Comparison of ENCODE assay signal across 16 cellular contexts in the genomic region with DNA sequence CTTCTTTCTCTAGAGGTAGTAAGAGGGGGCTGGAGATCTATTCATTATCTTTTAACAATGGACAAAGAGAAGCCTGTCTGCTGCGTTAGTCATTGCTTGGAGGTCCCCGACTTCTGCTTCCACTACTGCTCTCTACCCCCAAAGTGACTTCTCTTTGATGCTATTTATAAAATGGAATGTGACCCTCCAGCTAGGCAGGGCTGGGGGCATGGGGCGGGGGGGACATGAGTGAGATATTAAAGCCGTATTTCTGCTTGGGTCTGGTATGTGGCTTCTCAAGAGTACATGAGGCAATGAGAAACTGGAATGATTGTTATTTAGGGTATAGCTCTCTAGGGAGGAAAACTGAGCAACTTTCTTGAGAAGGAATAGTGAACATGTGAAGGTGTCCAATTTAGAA. TPM values are rescaled to one million over a fixed set of nuclear protein-coding genes. Genes with fewer than 3 reads are reported as not detected.
DNase-seq lines count a peak whose midpoint lies in the region; ATAC-seq and TF ChIP-seq lines count a peak whose summit lies in the region.
"Had no signal": no experiment of that assay in that cellular context is flagged by ENCODE, and none has a peak within 500 bp of the region (broad histone marks: within the 10 kb centered on the region; RNA-seq: fewer than 3 reads in every experiment).

No MANE protein-coding gene starts in this region.

- H3K36me3 ChIP-seq in Karpas-422 (ENCODE audit: insufficient read depth, low read length), result no peaks in the 10 kb centered on the region
- no peaks in the 10 kb centered on the region for H3K36me3 ChIP-seq in HAP-1 (replicated peaks)
- no peaks in the 10 kb centered on the region for H3K36me3 ChIP-seq in CD8-positive, alpha-beta T cell (ENCODE audit: insufficient read depth, low read length)
- H3K36me3 ChIP-seq: pancreas had no signal

- H3K9me3 Mint-ChIP-seq in CD8-positive, alpha-beta T cell, result no peaks in the 10 kb centered on the region
- H3K9me3 Mint-ChIP-seq: activated T-cell treated with anti-CD3 and anti-CD28 coated beads, Interleukin-2, amount 50 U/mL, for 24 hours; effector memory CD8-positive, alpha-beta T cell had no signal

- no peaks in the 10 kb centered on the region for H3K4me1 Mint-ChIP-seq in CD8-positive, alpha-beta T cell (ENCODE audit: low read depth)

- H4K20me1 ChIP-seq in Karpas-422 (ENCODE audit: insufficient read depth, low read depth, low read length), result no peaks in the 10 kb centered on the region

- no peak overlapping the region for H3K4me3 Mint-ChIP-seq in CD8-positive, alpha-beta T cell
- H3K4me3 Mint-ChIP-seq: activated T-cell treated with anti-CD3 and anti-CD28 coated beads, Interleukin-2, amount 50 U/mL, for 24 hours; effector memory CD8-positive, alpha-beta T cell had no signal

- no peaks in the 10 kb centered on the region for H3K79me2 ChIP-seq in Karpas-422 (ENCODE audit: low read length)

- TF ChIP-seq CTCF in AG04449 (IDR thresholded peaks at IDR 0.05; ENCODE audit: insufficient read depth, low read length, missing control alignments) (no peak), choroid plexus epithelial cell (conservative IDR thresholded peaks at IDR 0.05; ENCODE audit: low read depth, low read length) (no peak)
- no peak for TF ChIP-seq CTCF in CD8-positive, alpha-beta T cell (IDR thresholded peaks at IDR 0.05)

- no peak overlapping the region for H3K27ac Mint-ChIP-seq in CD8-positive, alpha-beta T cell
- H3K27ac Mint-ChIP-seq: activated T-cell treated with anti-CD3 and anti-CD28 coated beads, Interleukin-2, amount 50 U/mL, for 24 hours; effector memory CD8-positive, alpha-beta T cell had no signal

- H3K4me1 ChIP-seq in Karpas-422 (ENCODE audit: low read length), result no peaks in the 10 kb centered on the region
- no peaks in the 10 kb centered on the region for H3K4me1 ChIP-seq in HAP-1
- no peaks in the 10 kb centered on the region for H3K4me1 ChIP-seq in CD8-positive, alpha-beta T cell (ENCODE audit: insufficient read depth, low read length)
- H3K4me1 ChIP-seq: pancreas had no signal

- DNase-seq in AG04449 (ENCODE audit: low read depth, low spot score) (peak; percentile 47), M059J (ENCODE audit: low read depth) (peak; percentile 64), choroid plexus epithelial cell (ENCODE audit: low read depth) (peak; percentile 77), left kidney (ENCODE audit: low read depth, low spot score) (peak; percentile 47), Karpas-422 (no peak), HAP-1 (ENCODE audit: low spot score in 2 of 2) (no peak), cerebellar cortex (ENCODE audit: low spot score) (no peak)
- no peak for DNase-seq in CD8-positive, alpha-beta T cell
- DNase-seq: activated T-cell treated with anti-CD3 and anti-CD28 coated beads, Interleukin-2, amount 50 U/mL, for 24 hours; effector memory CD8-positive, alpha-beta T cell; NCI-H510A treated with DMSO at 0.1 percent for 48 hours; pancreas had no signal

- no peak overlapping the region for H3K27ac ChIP-seq in Karpas-422 (ENCODE audit: low read length)
- H3K27ac ChIP-seq in CD8-positive, alpha-beta T cell (ENCODE audit: low read depth, low read length), result no peak overlapping the region
- H3K27ac ChIP-seq: pancreas, RWPE1, VCaP had no signal

- H3K9me3 ChIP-seq in Karpas-422 (ENCODE audit: low read length) (no peaks in the 10 kb centered on the region), HAP-1 (no peaks in the 10 kb centered on the region; the same call in 1 of the 2 replicates)
- H3K9me3 ChIP-seq in CD8-positive, alpha-beta T cell (ENCODE audit: low read length), result no peaks in the 10 kb centered on the region
- H3K9me3 ChIP-seq: pancreas had no signal

- CTCF ChIA-PET in AG04449 (lab: Yijun Ruan, JAX), result no interaction called here
- CTCF ChIA-PET in CD8-positive, alpha-beta T cell (lab: Charles Lee), result no interaction called here

- H3K9me2 ChIP-seq in Karpas-422 (replicated peaks; ENCODE audit: insufficient read depth, low read length), result no peaks in the 10 kb centered on the region

- ATAC-seq in CD8-positive, alpha-beta T cell, result no peak
- ATAC-seq: effector memory CD8-positive, alpha-beta T cell; GM12878; pancreas had no signal

- intact Hi-C loops in CD8-positive, alpha-beta T cell (cut with DNase I, micrococcal nuclease), result no loop called here

- POLR2A ChIA-PET in AG04449 (lab: Yijun Ruan, JAX), result no interaction called here
- POLR2A ChIA-PET in CD8-positive, alpha-beta T cell (lab: Charles Lee), result no interaction called here

- H3K4me3 ChIP-seq in AG04449 (ENCODE audit: low read depth, low read length) (no peak overlapping the region), choroid plexus epithelial cell (ENCODE audit: low read depth, low read length) (no peak overlapping the region), Karpas-422 (ENCODE audit: low read length) (no peak overlapping the region), HAP-1 (no peak overlapping the region)
- H3K4me3 ChIP-seq in CD8-positive, alpha-beta T cell (ENCODE audit: low read depth, low read length), result no peak overlapping the region
- H3K4me3 ChIP-seq: GM12878, lung, pancreas had no signal

- H3K27me3 ChIP-seq in Karpas-422 (ENCODE audit: low read length), result no peaks in the 10 kb centered on the region
- H3K27me3 ChIP-seq in HAP-1 (ENCODE audit: low read depth), result no peaks in the 10 kb centered on the region
- no peaks in the 10 kb centered on the region for H3K27me3 ChIP-seq in CD8-positive, alpha-beta T cell (ENCODE audit: insufficient read depth, low read length)
- H3K27me3 ChIP-seq: pancreas had no signal

- no peak overlapping the region for H3K4me2 ChIP-seq in Karpas-422 (ENCODE audit: low read depth, low read length, poor library complexity, severe bottlenecking)

- no peaks in the 10 kb centered on the region for H3K36me3 Mint-ChIP-seq in CD8-positive, alpha-beta T cell

- in situ Hi-C loops in HAP-1 (cut with MboI; ENCODE audit: low sequenced_read_pairs), result no loop called here

- no peak overlapping the region for H3K9ac ChIP-seq in Karpas-422 (ENCODE audit: low read length)

- peaks cover 3% of the 10 kb centered on the region for H3K27me3 Mint-ChIP-seq in CD8-positive, alpha-beta T cell (ENCODE audit: low read depth)

- no peak overlapping the region for H2AFZ ChIP-seq in Karpas-422 (ENCODE audit: low read length)

RNA-seq across cellular contexts. Expression of a gene that starts 41.4 kb away (rescaled TPM):
- 48.4 and 48.5 TPM in 2 replicates for total RNA-seq in M059J (2014; rRNA removed; shearing (Covaris generic))
- total RNA-seq in Karpas-422 (2014; rRNA removed; shearing (Covaris generic); ENCODE audit: low replicate concordance), result 12.1 and 21.0 TPM in 2 replicates
- 100 to 1,000 TPM in 1 of 2 experiments, 10 to 100 TPM in 1; 98.7 to 102 TPM for total RNA-seq in CD8-positive, alpha-beta T cell

Comparison
In these comparisons a context has a peak if more than half of its experiments do, and no peak if none do; other contexts are left out.
1. DNase-seq: peak in AG04449 (single experiment), M059J (single experiment), choroid plexus epithelial cell (single experiment) and left kidney (single experiment); none in Karpas-422 (single experiment), HAP-1 (0 of 2), CD8-positive, alpha-beta T cell (0 of 7) and cerebellar cortex (single experiment).